Comparison of ENCODE assay signal across 11 cellular contexts in the genomic region with DNA sequence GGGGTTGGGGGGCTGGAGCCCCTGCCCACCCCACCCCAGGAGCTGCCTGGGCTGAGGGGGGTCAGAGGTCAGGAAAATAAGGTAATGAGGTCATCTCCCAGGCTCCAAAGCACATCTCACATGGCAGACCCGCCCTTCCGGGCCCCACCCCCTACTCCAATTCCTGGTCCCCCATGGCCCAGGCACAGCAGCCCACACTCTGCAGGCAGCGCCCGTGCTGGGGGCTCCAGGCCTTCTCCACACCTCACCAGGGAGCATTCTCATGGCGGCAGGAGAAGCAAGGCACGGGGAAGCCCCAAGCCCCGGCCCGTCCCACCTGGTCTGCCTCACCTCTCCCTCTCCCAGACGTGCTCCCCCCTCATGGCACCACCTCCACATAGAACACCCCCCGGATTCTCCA. TPM values are rescaled to one million over a fixed set of nuclear protein-coding genes. Genes with fewer than 3 reads are reported as not detected.
"Had no signal": no experiment of that assay in that cellular context is flagged by ENCODE, and none has a peak within 500 bp of the region (broad histone marks: within the 10 kb centered on the region; RNA-seq: fewer than 3 reads in every experiment).

No MANE protein-coding gene starts in this region.

- H3K9ac ChIP-seq: KMS-11 had no signal

- H3K36me3 Mint-ChIP-seq: IgD-negative memory B cell had no signal

- H3K27ac Mint-ChIP-seq: IgD-negative memory B cell had no signal

- H3K4me3 Mint-ChIP-seq: IgD-negative memory B cell had no signal

- ATAC-seq: HepG2, K562 had no signal

- DNase-seq: IMR-90, KBM-7, KG1 had no signal

- FAIRE-seq: HepG2, HTR-8/SVneo, K562 had no signal

- H3K4me3 ChIP-seq: K562 had no signal

- H3K4me2 ChIP-seq: KMS-11 had no signal

- H3K27ac ChIP-seq: HL-60, KMS-11 had no signal

- H3K9me3 Mint-ChIP-seq: IgD-negative memory B cell had no signal

RNA-seq across cellular contexts. Expression of a gene that starts 43.8 kb away (rescaled TPM):
- total RNA-seq: HepG2, HT-29, HT1080, IMR-90, K562 had no signal
- polyA plus RNA-seq: HepG2, IgD-negative memory B cell, IMR-90, K562 had no signal

RNA-seq across cellular contexts. Expression of a gene that starts 52.8 kb away (rescaled TPM):
- total RNA-seq: HepG2, HT-29, HT1080, IMR-90, K562 had no signal
- polyA plus RNA-seq: HepG2, IgD-negative memory B cell, IMR-90, K562 had no signal
